In the genomic region with DNA sequence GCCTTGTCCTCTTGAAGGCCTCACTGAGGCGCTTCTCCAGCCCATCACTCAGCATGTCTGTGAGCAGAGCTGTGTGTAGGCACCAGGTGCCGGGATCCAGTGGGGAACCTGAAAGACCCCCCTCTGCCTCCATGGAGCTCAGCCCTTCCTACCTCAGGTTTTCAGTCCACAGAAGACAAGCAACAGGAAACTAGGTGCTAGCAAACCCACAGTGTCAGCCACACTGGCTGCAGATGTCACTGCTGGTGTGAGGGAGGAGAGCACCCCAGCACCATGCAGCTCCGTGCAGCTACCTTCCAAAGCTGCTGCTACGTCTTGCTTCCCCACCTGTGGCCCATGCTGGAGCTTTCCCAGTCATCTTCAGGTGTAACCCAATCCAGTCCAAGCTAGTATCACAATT, we compare ENCODE assay signal across 11 cellular contexts.
DNase-seq lines count a peak whose midpoint lies in the region; ATAC-seq lines count a peak whose summit lies in the region.
"Had no signal": no experiment of that assay in that cellular context is flagged by ENCODE, and none has a peak within 500 bp of the region (broad histone marks: within the 10 kb centered on the region; RNA-seq: fewer than 3 reads in every experiment).

No MANE protein-coding gene starts in this region.

- ATAC-seq in stimulated activated naive B cell treated with anti-CD40 and anti-IgM and Interleukin-4, amounts not matched to agents 10 μg/mL and 1 μg/mL and 100 μg/mL, for 72 hours (replicated peaks): no peak
- no peak for ATAC-seq in GM19463 (IDR thresholded peaks at IDR 0.05; ENCODE audit: unreplicated experiment)

- H3K4me1 Mint-ChIP-seq in T-helper 2 cell treated with Interferon-gamma antibody and Interleukin-4, amounts not matched to agents 5 μg/mL and 100 μg/mL, for 36 hours (ENCODE audit: low read depth): peaks cover 50% of the 10 kb centered on the region
- H3K4me1 Mint-ChIP-seq in activated naive CD8-positive, alpha-beta T cell (ENCODE audit: low read depth): peaks cover 79% of the 10 kb centered on the region
- peaks cover 70 to 73% of the 10 kb centered on the region in 2 donors for H3K4me1 Mint-ChIP-seq in stimulated activated naive B cell treated with anti-CD40 and anti-IgM and Interleukin-4, amounts not matched to agents 10 μg/mL and 1 μg/mL and 100 μg/mL, for 72 hours

- no peaks in the 10 kb centered on the region for H3K9me3 Mint-ChIP-seq in T-helper 2 cell treated with Interferon-gamma antibody and Interleukin-4, amounts not matched to agents 5 μg/mL and 100 μg/mL, for 36 hours
- H3K9me3 Mint-ChIP-seq in activated naive CD8-positive, alpha-beta T cell (ENCODE audit: low read depth): no peaks in the 10 kb centered on the region
- H3K9me3 Mint-ChIP-seq in stimulated activated naive B cell treated with anti-CD40 and anti-IgM and Interleukin-4, amounts not matched to agents 10 μg/mL and 1 μg/mL and 100 μg/mL, for 72 hours: no peaks in the 10 kb centered on the region

- peak overlapping the region; percentile 86 for H3K4me3 Mint-ChIP-seq in T-helper 2 cell treated with Interferon-gamma antibody and Interleukin-4, amounts not matched to agents 5 μg/mL and 100 μg/mL, for 36 hours
- H3K4me3 Mint-ChIP-seq in activated naive CD8-positive, alpha-beta T cell: peak overlapping the region; percentile 63
- H3K4me3 Mint-ChIP-seq in stimulated activated naive B cell treated with anti-CD40 and anti-IgM and Interleukin-4, amounts not matched to agents 10 μg/mL and 1 μg/mL and 100 μg/mL, for 72 hours: peak overlapping the region; percentile 17 to 28

- peak; percentile 30 for DNase-seq in activated CD4-positive, alpha-beta T cell treated with anti-CD3 and anti-CD28 coated beads for 1 hour
- no peak for DNase-seq in activated CD4-positive, alpha-beta T cell treated with anti-CD3 and anti-CD28 coated beads, Interleukin-2, amount 50 U/mL, for 4 hours
- no peak for DNase-seq in T-helper 2 cell treated with Interferon-gamma antibody and Interleukin-4, amounts not matched to agents 5 μg/mL and 100 μg/mL, for 36 hours (ENCODE audit: low spot score)
- no peak for DNase-seq in stimulated activated naive B cell treated with anti-CD40 and anti-IgM and Interleukin-4, amounts not matched to agents 10 μg/mL and 1 μg/mL and 100 μg/mL, for 72 hours
- DNase-seq in NCI-H1930 (lab: John Stamatoyannopoulos, UW) (no peak), kidney tubule cell (ENCODE audit: low spot score) (no peak)
- DNase-seq: 8988T, colonic mucosa, NCI-H2107 had no signal

- H3K36me3 Mint-ChIP-seq in T-helper 2 cell treated with Interferon-gamma antibody and Interleukin-4, amounts not matched to agents 5 μg/mL and 100 μg/mL, for 36 hours (ENCODE audit: low read depth): peaks cover 32% of the 10 kb centered on the region
- no peaks in the 10 kb centered on the region for H3K36me3 Mint-ChIP-seq in activated naive CD8-positive, alpha-beta T cell
- H3K36me3 Mint-ChIP-seq in stimulated activated naive B cell treated with anti-CD40 and anti-IgM and Interleukin-4, amounts not matched to agents 10 μg/mL and 1 μg/mL and 100 μg/mL, for 72 hours: peaks cover 9 to 30% of the 10 kb centered on the region in 2 donors

- H3K27ac Mint-ChIP-seq in T-helper 2 cell treated with Interferon-gamma antibody and Interleukin-4, amounts not matched to agents 5 μg/mL and 100 μg/mL, for 36 hours: peak overlapping the region; percentile 94
- peak overlapping the region; percentile 94 for H3K27ac Mint-ChIP-seq in activated naive CD8-positive, alpha-beta T cell
- H3K27ac Mint-ChIP-seq in stimulated activated naive B cell treated with anti-CD40 and anti-IgM and Interleukin-4, amounts not matched to agents 10 μg/mL and 1 μg/mL and 100 μg/mL, for 72 hours: no peak overlapping the region

- no peaks in the 10 kb centered on the region for H3K27me3 Mint-ChIP-seq in T-helper 2 cell treated with Interferon-gamma antibody and Interleukin-4, amounts not matched to agents 5 μg/mL and 100 μg/mL, for 36 hours (ENCODE audit: low read depth)
- no peaks in the 10 kb centered on the region for H3K27me3 Mint-ChIP-seq in activated naive CD8-positive, alpha-beta T cell
- no peaks in the 10 kb centered on the region for H3K27me3 Mint-ChIP-seq in stimulated activated naive B cell treated with anti-CD40 and anti-IgM and Interleukin-4, amounts not matched to agents 10 μg/mL and 1 μg/mL and 100 μg/mL, for 72 hours

Comparison
In these comparisons a context has a peak if more than half of its experiments do, and no peak if none do; other contexts are left out.
1. H3K4me3 Mint-ChIP-seq: peak in every context shown above with its lines; median percentile 86 in T-helper 2 cell treated with Interferon-gamma antibody and Interleukin-4, amounts not matched to agents 5 μg/mL and 100 μg/mL, for 36 hours; 63 in activated naive CD8-positive, alpha-beta T cell; 22 in stimulated activated naive B cell treated with anti-CD40 and anti-IgM and Interleukin-4, amounts not matched to agents 10 μg/mL and 1 μg/mL and 100 μg/mL, for 72 hours.